In the genomic region with DNA sequence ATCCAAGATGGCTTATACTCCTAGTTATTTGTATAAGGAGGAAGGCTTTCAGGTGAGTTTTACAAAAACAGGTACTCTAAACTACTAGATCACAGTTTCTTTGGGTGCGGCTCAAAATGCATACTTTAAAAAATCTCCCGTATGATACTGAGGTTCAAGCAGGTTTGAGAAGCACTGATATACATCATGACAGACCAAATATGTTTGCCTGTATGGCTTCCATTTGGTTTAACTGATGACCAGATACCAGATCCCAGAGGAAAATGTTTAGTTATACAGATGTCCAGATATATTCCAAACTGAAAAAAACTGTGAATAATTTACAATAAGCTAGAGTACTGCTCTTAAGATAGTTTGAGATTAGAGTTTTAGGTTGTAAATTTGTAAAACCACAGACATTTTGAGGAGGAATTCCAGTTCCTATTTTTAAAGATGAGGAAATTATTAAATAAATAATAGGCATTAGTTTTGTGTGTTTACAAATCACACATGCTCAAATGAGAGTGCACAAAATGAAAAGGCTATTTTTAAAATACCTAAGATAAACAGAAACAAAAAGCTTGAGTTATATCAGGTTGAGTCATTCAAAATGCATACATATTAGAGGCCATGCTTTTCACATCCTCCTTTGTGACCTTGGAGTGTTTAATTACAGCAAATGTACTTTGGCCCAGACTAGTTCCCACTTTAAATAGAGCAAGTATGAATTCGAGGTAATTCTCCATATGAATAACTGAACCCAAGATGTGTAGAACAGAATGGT, we compare ENCODE assay signal across 11 cellular contexts.
DNase-seq lines count a peak whose midpoint lies in the region; ATAC-seq, FAIRE-seq and TF ChIP-seq lines count a peak whose summit lies in the region.
"Had no signal": no experiment of that assay in that cellular context is flagged by ENCODE, and none has a peak within 500 bp of the region (broad histone marks: within the 10 kb centered on the region; RNA-seq: fewer than 3 reads in every experiment).

No MANE protein-coding gene starts in this region.

- TF ChIP-seq POLR2A in suprapubic skin (IDR thresholded peaks at IDR 0.05) = no peak

- H3K4me1 ChIP-seq in pancreas (peaks cover 0 to 8% (median 5%) of the 10 kb centered on the region in 3 donors), suprapubic skin (no peaks in the 10 kb centered on the region)
- H3K4me1 ChIP-seq in CD8-positive, alpha-beta T cell (ENCODE audit: insufficient read depth, low read length) = no peaks in the 10 kb centered on the region

- no peaks in the 10 kb centered on the region for H3K9me3 ChIP-seq in pancreas
- no peaks in the 10 kb centered on the region for H3K9me3 ChIP-seq in CD8-positive, alpha-beta T cell (ENCODE audit: low read length)
- no peaks in the 10 kb centered on the region for H3K9me3 ChIP-seq in suprapubic skin

- FAIRE-seq in bronchial epithelial cell (lab: Jason Lieb, UNC) (no peak), pancreas (lab: Jason Lieb, UNC) (peak; percentile 94)

- no peak overlapping the region for H3K27ac Mint-ChIP-seq in CD8-positive, alpha-beta T cell

- H3K36me3 ChIP-seq in bronchial epithelial cell (ENCODE audit: control insufficient read depth, insufficient read depth, low read length) = no peaks in the 10 kb centered on the region
- H3K36me3 ChIP-seq in pancreas = no peaks in the 10 kb centered on the region
- H3K36me3 ChIP-seq in CD8-positive, alpha-beta T cell (ENCODE audit: insufficient read depth, low read length) = no peaks in the 10 kb centered on the region
- no peaks in the 10 kb centered on the region for H3K36me3 ChIP-seq in suprapubic skin
- no peaks in the 10 kb centered on the region for H3K36me3 ChIP-seq in H7 (replicated peaks; ENCODE audit: control insufficient read depth, insufficient read depth, low read length)

- H3K27me3 Mint-ChIP-seq in CD8-positive, alpha-beta T cell (ENCODE audit: low read depth) = no peaks in the 10 kb centered on the region
- H3K27me3 Mint-ChIP-seq: progenitor cell of endocrine pancreas had no signal

- peaks cover 2% of the 10 kb centered on the region for H3K9me3 Mint-ChIP-seq in CD8-positive, alpha-beta T cell

- ATAC-seq in HG03159 (IDR thresholded peaks at IDR 0.05; ENCODE audit: unreplicated experiment) = peak; percentile 79
- ATAC-seq in pancreas = peak in 2 of 4 donors; percentile 53 to 74
- ATAC-seq in CD8-positive, alpha-beta T cell = no peak

- no peaks in the 10 kb centered on the region for H3K27me3 ChIP-seq in bronchial epithelial cell (ENCODE audit: control insufficient read depth, insufficient read depth, low read length)
- no peaks in the 10 kb centered on the region for H3K27me3 ChIP-seq in pancreas
- no peaks in the 10 kb centered on the region for H3K27me3 ChIP-seq in CD8-positive, alpha-beta T cell (ENCODE audit: insufficient read depth, low read length)
- H3K27me3 ChIP-seq in suprapubic skin = no peaks in the 10 kb centered on the region
- H3K27me3 ChIP-seq in H7 (ENCODE audit: control insufficient read depth, insufficient read depth, low read length) = no peaks in the 10 kb centered on the region

- 49 to 52% methylated on average over 3 of the region's 3 CpGs for WGBS in pancreas, 2 donors
- WGBS in suprapubic skin = 50% methylated on average over 3 of the region's 3 CpGs

- in situ Hi-C loops in GM13977 (cut with MboI; ENCODE audit: low pct_unique_long_range_greater_than_20kb, low sequenced_read_pairs, unreplicated experiment) = no loop called here

- H3K4me3 ChIP-seq in bronchial epithelial cell (ENCODE audit: low read depth, low read length) (no peak overlapping the region), pancreas (no peak overlapping the region), suprapubic skin (no peak overlapping the region), H7 (ENCODE audit: insufficient read depth, low read depth, low read length) (no peak overlapping the region)
- H3K4me3 ChIP-seq in CD8-positive, alpha-beta T cell (ENCODE audit: low read depth, low read length) = no peak overlapping the region
- H3K4me3 ChIP-seq: coronary artery had no signal

- no peak overlapping the region for H3K4me3 Mint-ChIP-seq in CD8-positive, alpha-beta T cell

- H3K27ac ChIP-seq in pancreas = no peak overlapping the region
- no peak overlapping the region for H3K27ac ChIP-seq in CD8-positive, alpha-beta T cell (ENCODE audit: low read depth, low read length)
- no peak overlapping the region for H3K27ac ChIP-seq in suprapubic skin

- POLR2A ChIA-PET in CD8-positive, alpha-beta T cell (lab: Charles Lee) = no interaction called here

- no peak for TF ChIP-seq EP300 in suprapubic skin (IDR thresholded peaks at IDR 0.05)

- H3K4me1 Mint-ChIP-seq in CD8-positive, alpha-beta T cell (ENCODE audit: low read depth) = no peaks in the 10 kb centered on the region

- TF ChIP-seq CTCF in GM13977 (IDR thresholded peaks at IDR 0.05; ENCODE audit: extremely low read depth, insufficient read depth, missing control alignments) (no peak), bronchial epithelial cell (IDR thresholded peaks at IDR 0.05; ENCODE audit: insufficient read depth, low read length, severe bottlenecking) (no peak), pancreas (IDR thresholded peaks at IDR 0.05) (no peak), suprapubic skin (IDR thresholded peaks at IDR 0.05) (no peak)
- no peak for TF ChIP-seq CTCF in CD8-positive, alpha-beta T cell (IDR thresholded peaks at IDR 0.05)

- H3K36me3 Mint-ChIP-seq in CD8-positive, alpha-beta T cell = no peaks in the 10 kb centered on the region

- intact Hi-C loops in pancreas (cut with DNase I) = no loop called here
- intact Hi-C loops in CD8-positive, alpha-beta T cell (cut with DNase I, micrococcal nuclease) = no loop called here

- DNase-seq in GM13977 (ENCODE audit: low spot score) (peak; percentile 4), bronchial epithelial cell (ENCODE audit: low read depth) (peak; percentile 49), pancreas (no peak), suprapubic skin (ENCODE audit: low spot score in 2 of 2) (no peak), H7 (no peak), NCI-H526 (lab: John Stamatoyannopoulos, UW) (no peak)
- DNase-seq in CD8-positive, alpha-beta T cell = no peak
- DNase-seq: NCI-H1694 had no signal

- CTCF ChIA-PET in CD8-positive, alpha-beta T cell (lab: Charles Lee) = no interaction called here

Comparison
In these comparisons a context has a peak if more than half of its experiments do, and no peak if none do; other contexts are left out.
1. DNase-seq: peak in GM13977 (single experiment) and bronchial epithelial cell (single experiment); none in pancreas (0 of 6), CD8-positive, alpha-beta T cell (0 of 7), suprapubic skin (0 of 2), H7 (single experiment) and NCI-H526 (0 of 2).